Comparison of ENCODE assay signal across 1 cellular context in the genomic region with DNA sequence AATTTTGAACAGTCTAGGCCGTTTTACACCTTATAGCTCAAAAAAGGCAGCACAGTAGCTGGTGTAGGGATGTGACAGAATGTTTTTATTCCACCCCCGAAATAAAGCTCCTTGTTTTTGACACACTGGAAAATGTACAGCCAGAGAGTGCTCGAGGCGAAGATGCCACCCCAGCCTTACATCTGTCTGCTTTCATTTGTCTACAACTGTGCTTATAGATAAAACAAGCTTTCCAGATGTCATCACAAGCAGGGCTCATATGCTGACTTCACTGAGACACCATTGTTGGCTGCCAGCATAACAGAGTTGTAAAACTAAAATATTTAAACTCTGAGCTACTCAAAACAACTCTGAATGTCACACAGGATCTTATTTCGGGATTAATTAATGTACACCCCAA.
TF ChIP-seq lines count a peak whose summit lies in the region.

No MANE protein-coding gene starts in this region.

TF ChIP-seq in SK-N-SH, 30 proteins besides CTCF, POLR2A, EP300 and RAD21:
- peak; percentile 95 for TF ChIP-seq RCOR1 (IDR thresholded peaks at IDR 0.05; ENCODE audit: low read length)
- TF ChIP-seq FOXJ3 (CRISPR knock-in tag; IDR thresholded peaks at IDR 0.05), result 0 out of 2 replicates have a peak, but pooled peaks have one; percentile 38
- TF ChIP-seq, protein P1, sequence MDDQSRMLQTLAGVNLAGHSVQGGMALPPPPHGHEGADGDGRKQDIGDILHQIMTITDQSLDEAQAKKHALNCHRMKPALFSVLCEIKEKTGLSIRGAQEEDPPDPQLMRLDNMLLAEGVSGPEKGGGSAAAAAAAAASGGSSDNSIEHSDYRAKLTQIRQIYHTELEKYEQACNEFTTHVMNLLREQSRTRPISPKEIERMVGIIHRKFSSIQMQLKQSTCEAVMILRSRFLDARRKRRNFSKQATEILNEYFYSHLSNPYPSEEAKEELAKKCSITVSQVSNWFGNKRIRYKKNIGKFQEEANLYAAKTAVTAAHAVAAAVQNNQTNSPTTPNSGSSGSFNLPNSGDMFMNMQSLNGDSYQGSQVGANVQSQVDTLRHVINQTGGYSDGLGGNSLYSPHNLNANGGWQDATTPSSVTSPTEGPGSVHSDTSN (IDR thresholded peaks at IDR 0.05), result 0 out of 2 replicates have a peak, but pooled peaks have one; percentile 26
- no peak for TF ChIP-seq GABPA (IDR thresholded peaks at IDR 0.05; ENCODE audit: low read depth)
- no peak for TF ChIP-seq NFIC (IDR thresholded peaks at IDR 0.05; ENCODE audit: borderline replicate concordance)
- peak; percentile 63 for TF ChIP-seq GATA2 (CRISPR knock-in tag; IDR thresholded peaks at IDR 0.05)
- no peak for TF ChIP-seq FOXM1 (IDR thresholded peaks at IDR 0.05; ENCODE audit: low read depth)
- peak; percentile 19; the same call in 1 of the 2 replicates for TF ChIP-seq TCF12 (IDR thresholded peaks at IDR 0.05)
- TF ChIP-seq JUND (IDR thresholded peaks at IDR 0.05), result no peak
- TF ChIP-seq, protein P2, sequence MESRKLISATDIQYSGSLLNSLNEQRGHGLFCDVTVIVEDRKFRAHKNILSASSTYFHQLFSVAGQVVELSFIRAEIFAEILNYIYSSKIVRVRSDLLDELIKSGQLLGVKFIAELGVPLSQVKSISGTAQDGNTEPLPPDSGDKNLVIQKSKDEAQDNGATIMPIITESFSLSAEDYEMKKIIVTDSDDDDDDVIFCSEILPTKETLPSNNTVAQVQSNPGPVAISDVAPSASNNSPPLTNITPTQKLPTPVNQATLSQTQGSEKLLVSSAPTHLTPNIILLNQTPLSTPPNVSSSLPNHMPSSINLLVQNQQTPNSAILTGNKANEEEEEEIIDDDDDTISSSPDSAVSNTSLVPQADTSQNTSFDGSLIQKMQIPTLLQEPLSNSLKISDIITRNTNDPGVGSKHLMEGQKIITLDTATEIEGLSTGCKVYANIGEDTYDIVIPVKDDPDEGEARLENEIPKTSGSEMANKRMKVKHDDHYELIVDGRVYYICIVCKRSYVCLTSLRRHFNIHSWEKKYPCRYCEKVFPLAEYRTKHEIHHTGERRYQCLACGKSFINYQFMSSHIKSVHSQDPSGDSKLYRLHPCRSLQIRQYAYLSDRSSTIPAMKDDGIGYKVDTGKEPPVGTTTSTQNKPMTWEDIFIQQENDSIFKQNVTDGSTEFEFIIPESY (IDR thresholded peaks at IDR 0.05; ENCODE audit: borderline replicate concordance, low read depth), result no peak
- peak; percentile 14; the same call in 1 of the 2 replicates for TF ChIP-seq MXI1 (IDR thresholded peaks at IDR 0.05; ENCODE audit: low read depth, low read length)
- no peak for TF ChIP-seq YY1 (IDR thresholded peaks at IDR 0.05; ENCODE audit: low read depth)
